In the genomic region with DNA sequence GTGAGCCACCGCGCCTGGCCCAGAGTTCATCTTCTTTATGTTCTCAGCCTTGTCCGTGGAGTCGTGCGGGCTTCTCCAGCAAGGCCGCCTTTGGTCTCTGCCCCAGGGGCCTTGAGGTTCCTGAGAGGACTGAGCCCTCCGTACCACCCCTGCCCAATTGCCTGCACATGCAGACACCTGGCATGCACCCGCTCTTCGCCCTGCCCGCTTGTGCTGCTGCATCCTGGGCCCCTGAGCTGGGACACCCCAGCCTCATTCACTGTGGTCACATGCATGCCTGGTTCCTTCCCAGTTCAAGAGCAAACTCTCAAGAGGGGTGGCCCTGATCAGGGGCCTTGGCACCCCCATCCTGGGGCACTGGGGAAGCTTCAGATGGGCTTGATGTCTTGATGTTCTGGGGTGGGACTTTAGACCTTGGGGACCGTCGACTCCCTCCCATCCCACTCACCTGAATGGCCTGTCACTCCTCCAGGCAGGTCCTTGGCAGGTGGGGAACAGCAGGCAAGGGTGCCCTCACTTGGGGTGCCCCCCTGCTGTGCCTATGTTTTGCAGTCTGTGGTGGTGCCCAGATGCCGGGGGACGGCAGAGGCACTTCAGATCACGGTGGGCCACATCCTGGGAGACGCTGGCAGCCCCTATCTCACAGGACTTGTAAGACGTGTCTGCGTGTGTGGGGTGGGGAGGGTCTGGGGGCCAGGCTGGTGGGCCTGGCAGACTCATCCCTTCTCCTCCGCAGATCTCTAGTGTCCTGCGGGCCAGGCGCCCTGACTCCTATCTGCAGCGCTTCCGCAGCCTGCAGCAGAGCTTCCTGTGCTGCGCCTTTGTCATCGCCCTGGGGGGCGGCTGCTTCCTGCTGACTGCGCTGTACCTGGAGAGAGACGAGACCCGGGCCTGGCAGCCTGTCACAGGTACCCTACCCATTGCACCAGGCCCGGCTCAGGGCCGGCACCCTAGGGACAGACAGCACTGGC, we compare ENCODE assay signal across 11 cellular contexts. TPM values are rescaled to one million over a fixed set of nuclear protein-coding genes. Genes with fewer than 3 reads are reported as not detected.
DNase-seq lines count a peak whose midpoint lies in the region; ATAC-seq and TF ChIP-seq lines count a peak whose summit lies in the region.
"Had no signal": no experiment of that assay in that cellular context is flagged by ENCODE, and none has a peak within 500 bp of the region (broad histone marks: within the 10 kb centered on the region; RNA-seq: fewer than 3 reads in every experiment).

No MANE protein-coding gene starts in this region.

- H2BK5ac ChIP-seq in H9 (ENCODE audit: insufficient read length, low read length), result no peak overlapping the region

- POLR2A ChIA-PET in CD4-positive, alpha-beta memory T cell (lab: Charles Lee; ENCODE audit: partially characterized antibody), result interaction anchor here (0.6 to 3.3 kb wide), 9 partner anchors 10 to 343 kb away, joined by 3 to 17 read pairs (median 4); partner anchors contain the start of genes CYB5D2, MYBBP1A, SPNS2 and ZZEF1
- POLR2A ChIA-PET in activated CD4-positive, alpha-beta memory T cell treated with anti-CD3 and anti-CD28 coated beads, Interleukin-2, amount 10 ng/mL, durations not matched to agents 7 days and 5 days (lab: Charles Lee), result interaction anchor here (0.7 to 1.4 kb wide), 5 partner anchors 14 to 68 kb away, joined by 3 to 6 read pairs (median 3); no protein-coding TSS in a partner anchor

- CTCF ChIA-PET in CD4-positive, alpha-beta memory T cell (lab: Charles Lee; ENCODE audit: partially characterized antibody), result no interaction called here
- CTCF ChIA-PET in activated CD4-positive, alpha-beta memory T cell treated with anti-CD3 and anti-CD28 coated beads, Interleukin-2, amount 10 ng/mL, durations not matched to agents 7 days and 5 days (lab: Charles Lee), result no interaction called here

- no peak overlapping the region for H3K4me2 ChIP-seq in H9 (ENCODE audit: insufficient read depth, insufficient read length, low read length)

- H3K14ac ChIP-seq in H9 (ENCODE audit: insufficient read depth, low read length), result no peak overlapping the region; the same call in 1 of the 2 replicates

- H3K79me1 ChIP-seq in H9 (ENCODE audit: insufficient read depth, low read depth, low read length, poor library complexity, severe bottlenecking), result no peaks in the 10 kb centered on the region

- no peaks in the 10 kb centered on the region for H3K79me2 ChIP-seq in H9 (ENCODE audit: insufficient read depth, low read length)

- H3K36me3 Mint-ChIP-seq in CD4-positive, alpha-beta memory T cell, result peaks cover 0 to 7% of the 10 kb centered on the region in 2 donors
- H3K36me3 Mint-ChIP-seq in activated CD4-positive, alpha-beta memory T cell treated with anti-CD3 and anti-CD28 coated beads, Interleukin-2, amount 10 ng/mL, durations not matched to agents 7 days and 5 days (ENCODE audit: low read depth), result peaks cover 5% of the 10 kb centered on the region
- H3K36me3 Mint-ChIP-seq in dendritic cell treated with granulocyte-macrophage colony-stimulating factor and Interleukin-4, amounts not matched to agents 40 ng/mL and 50 ng/mL, for 4 days (ENCODE audit: low read depth), result no peaks in the 10 kb centered on the region
- H3K36me3 Mint-ChIP-seq in H9 (ENCODE audit: insufficient read depth in 1 of 3, low read depth in 3 of 3), result no peaks in the 10 kb centered on the region

- peaks cover 51% of the 10 kb centered on the region for H3K4me1 ChIP-seq in CD4-positive, alpha-beta memory T cell (ENCODE audit: insufficient read depth, low read length)
- H3K4me1 ChIP-seq in H9 (ENCODE audit: insufficient read depth, low read length), result no peaks in the 10 kb centered on the region

- no peaks in the 10 kb centered on the region for H3K27me3 ChIP-seq in CD4-positive, alpha-beta memory T cell (ENCODE audit: insufficient read depth, low read length)
- no peaks in the 10 kb centered on the region for H3K27me3 ChIP-seq in H9 (ENCODE audit: insufficient read depth, low read length)

- no peak overlapping the region for H3K56ac ChIP-seq in H9 (ENCODE audit: insufficient read length, low read depth, low read length)

- no peak overlapping the region for H4K8ac ChIP-seq in H9 (replicated peaks; ENCODE audit: insufficient read length, low read depth, low read length)

- peak overlapping the region; percentile 48 for H3K27ac ChIP-seq in CD4-positive, alpha-beta memory T cell (ENCODE audit: low read depth, low read length)
- no peak overlapping the region for H3K27ac ChIP-seq in H9 (ENCODE audit: insufficient read length, low read depth, low read length)
- H3K27ac ChIP-seq: suprapubic skin had no signal

- H4K5ac ChIP-seq in H9 (ENCODE audit: insufficient read length, low read depth, low read length), result no peak overlapping the region

- H3K18ac ChIP-seq in H9 (ENCODE audit: insufficient read length, low read depth, low read length), result no peak overlapping the region

- H3K23me2 ChIP-seq in H9 (ENCODE audit: insufficient read length, low read depth, low read length, poor library complexity, severe bottlenecking), result no peaks in the 10 kb centered on the region

- no peak overlapping the region for H2BK20ac ChIP-seq in H9 (ENCODE audit: low read depth, low read length, poor library complexity, severe bottlenecking)

- H3T11ph ChIP-seq in H9 (ENCODE audit: low read length), result no peak overlapping the region

- ATAC-seq in HG03442 (IDR thresholded peaks at IDR 0.05; ENCODE audit: unreplicated experiment), result no peak

- no CpG with 5 or more reads among the region's 31 CpGs for WGBS in H9 (ENCODE audit: extremely low coverage, insufficient read length, low lambda C conversion rate)

- no peak overlapping the region for H3K23ac ChIP-seq in H9 (ENCODE audit: insufficient read length, low read depth, low read length)

- peaks cover 0 to 2% (median 0%) of the 10 kb centered on the region in 8 donors for H3K9me3 Mint-ChIP-seq in CD4-positive, alpha-beta memory T cell
- no peaks in the 10 kb centered on the region for H3K9me3 Mint-ChIP-seq in activated CD4-positive, alpha-beta memory T cell treated with anti-CD3 and anti-CD28 coated beads, Interleukin-2, amount 10 ng/mL, durations not matched to agents 7 days and 5 days
- no peaks in the 10 kb centered on the region for H3K9me3 Mint-ChIP-seq in dendritic cell treated with granulocyte-macrophage colony-stimulating factor and Interleukin-4, amounts not matched to agents 40 ng/mL and 50 ng/mL, for 4 days
- H3K9me3 Mint-ChIP-seq in H9, result no peaks in the 10 kb centered on the region; a peak in 1 of 5 replicates

- no peak overlapping the region for H4K91ac ChIP-seq in H9 (ENCODE audit: insufficient read length, low read depth, low read length)

- no peak for TF ChIP-seq CTCF in H9 (conservative IDR thresholded peaks at IDR 0.05)

- no peak overlapping the region for H2BK15ac ChIP-seq in H9 (ENCODE audit: low read depth, low read length)

- H2AK5ac ChIP-seq in H9 (ENCODE audit: insufficient read length, low read length), result no peak overlapping the region

- intact Hi-C loops in CD4-positive, alpha-beta memory T cell (cut with micrococcal nuclease), result no loop called here
- intact Hi-C loops in dendritic cell treated with granulocyte-macrophage colony-stimulating factor and Interleukin-4, amounts not matched to agents 40 ng/mL and 50 ng/mL, for 4 days (cut with micrococcal nuclease), result no loop called here

- H3K4me3 ChIP-seq in CD4-positive, alpha-beta memory T cell (ENCODE audit: low read length in 2 of 2), result peak overlapping the region; percentile 30 to 66
- H3K4me3 ChIP-seq: suprapubic skin had no signal

- no peaks in the 10 kb centered on the region for H3K27me3 Mint-ChIP-seq in CD4-positive, alpha-beta memory T cell
- no peaks in the 10 kb centered on the region for H3K27me3 Mint-ChIP-seq in activated CD4-positive, alpha-beta memory T cell treated with anti-CD3 and anti-CD28 coated beads, Interleukin-2, amount 10 ng/mL, durations not matched to agents 7 days and 5 days
- peaks cover 8% of the 10 kb centered on the region for H3K27me3 Mint-ChIP-seq in dendritic cell treated with granulocyte-macrophage colony-stimulating factor and Interleukin-4, amounts not matched to agents 40 ng/mL and 50 ng/mL, for 4 days
- peaks cover 5% of the 10 kb centered on the region for H3K27me3 Mint-ChIP-seq in H9 (ENCODE audit: low read depth)

- peaks cover 21 to 62% (median 41%) of the 10 kb centered on the region in 4 donors for H3K4me1 Mint-ChIP-seq in CD4-positive, alpha-beta memory T cell
- H3K4me1 Mint-ChIP-seq in activated CD4-positive, alpha-beta memory T cell treated with anti-CD3 and anti-CD28 coated beads, Interleukin-2, amount 10 ng/mL, durations not matched to agents 7 days and 5 days, result peaks cover 46% of the 10 kb centered on the region
- peaks cover 54% of the 10 kb centered on the region for H3K4me1 Mint-ChIP-seq in dendritic cell treated with granulocyte-macrophage colony-stimulating factor and Interleukin-4, amounts not matched to agents 40 ng/mL and 50 ng/mL, for 4 days (ENCODE audit: low read depth)
- peaks cover 11 to 17% of the 10 kb centered on the region in 2 experiments for H3K4me1 Mint-ChIP-seq in H9

- no peak overlapping the region for H2BK12ac ChIP-seq in H9 (ENCODE audit: insufficient read length, low read depth, low read length)

- peak overlapping the region; percentile 89 to 95 (median 91) for H3K4me3 Mint-ChIP-seq in CD4-positive, alpha-beta memory T cell
- peak overlapping the region; percentile 80 for H3K4me3 Mint-ChIP-seq in activated CD4-positive, alpha-beta memory T cell treated with anti-CD3 and anti-CD28 coated beads, Interleukin-2, amount 10 ng/mL, durations not matched to agents 7 days and 5 days
- no peak overlapping the region for H3K4me3 Mint-ChIP-seq in dendritic cell treated with granulocyte-macrophage colony-stimulating factor and Interleukin-4, amounts not matched to agents 40 ng/mL and 50 ng/mL, for 4 days
- H3K4me3 Mint-ChIP-seq in H9, result no peak overlapping the region

- H2BK120ac ChIP-seq in H9 (ENCODE audit: low read depth, low read length, poor library complexity, severe bottlenecking), result no peak overlapping the region

- no peaks in the 10 kb centered on the region for H4K20me1 ChIP-seq in H9 (ENCODE audit: control insufficient read depth, insufficient read depth, insufficient read length)

- no peak overlapping the region for H3K4ac ChIP-seq in H9 (ENCODE audit: low read depth, low read length)

- H3K36me3 ChIP-seq in CD4-positive, alpha-beta memory T cell (ENCODE audit: insufficient read depth, low read length), result no peaks in the 10 kb centered on the region
- H3K36me3 ChIP-seq: suprapubic skin had no signal

- no peak overlapping the region for H3K9ac ChIP-seq in H9 (ENCODE audit: extremely low read depth, insufficient read length, low read length)

- H2AFZ ChIP-seq in H9 (ENCODE audit: low read length), result no peak overlapping the region

- peak in 4 of 5 donors; percentile 41 to 49 (median 44) for DNase-seq in CD4-positive, alpha-beta memory T cell
- DNase-seq in activated CD4-positive, alpha-beta memory T cell treated with anti-CD3 and anti-CD28 coated beads, Interleukin-2, amount 10 ng/mL, durations not matched to agents 7 days and 5 days, result peak; percentile 64
- DNase-seq in stimulated activated CD4-positive, alpha-beta T cell treated with anti-CD3 and anti-CD28 coated beads, Interleukin-4, amount 100 ng/mL, for 24 hours, result peak; percentile 54
- DNase-seq in D341Med (ENCODE audit: low spot score), result no peak
- no peak for DNase-seq in kidney glomerular epithelial cell (lab: John Stamatoyannopoulos, UW)
- no peak for DNase-seq in H9
- DNase-seq: amniotic stem cell had no signal

- H3K9me3 ChIP-seq in CD4-positive, alpha-beta memory T cell (ENCODE audit: control insufficient read depth in 1 of 2, low read length in 2 of 2), result no peaks in the 10 kb centered on the region
- H3K9me3 ChIP-seq in H9 (ENCODE audit: control insufficient read depth, low read depth, low read length), result no peaks in the 10 kb centered on the region
- H3K9me3 ChIP-seq: suprapubic skin had no signal

- H3K27ac Mint-ChIP-seq in CD4-positive, alpha-beta memory T cell, result peak overlapping the region; percentile 77 to 96 (median 91)
- peak overlapping the region; percentile 69 for H3K27ac Mint-ChIP-seq in activated CD4-positive, alpha-beta memory T cell treated with anti-CD3 and anti-CD28 coated beads, Interleukin-2, amount 10 ng/mL, durations not matched to agents 7 days and 5 days
- peak overlapping the region; percentile 22 for H3K27ac Mint-ChIP-seq in dendritic cell treated with granulocyte-macrophage colony-stimulating factor and Interleukin-4, amounts not matched to agents 40 ng/mL and 50 ng/mL, for 4 days
- no peak overlapping the region for H3K27ac Mint-ChIP-seq in H9

RNA-seq across cellular contexts. Expression of gene SPNS2, which starts 12.7 kb away (rescaled TPM):
- total RNA-seq in CD4-positive, alpha-beta memory T cell, result under 1 TPM; 0.11 to 0.12 TPM
- under 1 TPM; 0.24 to 0.29 TPM for polyA plus RNA-seq in CD4-positive, alpha-beta memory T cell
- under 1 TPM; 0.15 to 0.60 TPM for total RNA-seq in activated CD4-positive, alpha-beta memory T cell treated with anti-CD3 and anti-CD28 coated beads, Interleukin-2, amount 10 ng/mL, durations not matched to agents 7 days and 5 days
- total RNA-seq in H9 (2021), result 0.33 and 0.77 TPM in 2 replicates
- polyA plus RNA-seq: BJ had no signal

RNA-seq across cellular contexts. Expression of gene SPNS3, which starts 52.2 kb away (rescaled TPM):
- 1 to 10 TPM; 1.6 to 2.0 TPM for total RNA-seq in CD4-positive, alpha-beta memory T cell
- 1 to 10 TPM; 4.8 to 5.9 TPM for polyA plus RNA-seq in CD4-positive, alpha-beta memory T cell
- 10 to 100 TPM; 14.1 to 14.2 TPM for total RNA-seq in activated CD4-positive, alpha-beta memory T cell treated with anti-CD3 and anti-CD28 coated beads, Interleukin-2, amount 10 ng/mL, durations not matched to agents 7 days and 5 days
- not detected in 2 replicates for total RNA-seq in H9 (2021)
- polyA plus RNA-seq: BJ had no signal

Comparison
In these comparisons a context has a peak if more than half of its experiments do, and no peak if none do; other contexts are left out.
1. DNase-seq: peak in CD4-positive, alpha-beta memory T cell (4 of 5), activated CD4-positive, alpha-beta memory T cell treated with anti-CD3 and anti-CD28 coated beads, Interleukin-2, amount 10 ng/mL, durations not matched to agents 7 days and 5 days (single experiment) and stimulated activated CD4-positive, alpha-beta T cell treated with anti-CD3 and anti-CD28 coated beads, Interleukin-4, amount 100 ng/mL, for 24 hours (single experiment); none in D341Med (single experiment), kidney glomerular epithelial cell (single experiment) and H9 (single experiment).
2. H3K27ac Mint-ChIP-seq: peak in CD4-positive, alpha-beta memory T cell (7 of 7), activated CD4-positive, alpha-beta memory T cell treated with anti-CD3 and anti-CD28 coated beads, Interleukin-2, amount 10 ng/mL, durations not matched to agents 7 days and 5 days (single experiment) and dendritic cell treated with granulocyte-macrophage colony-stimulating factor and Interleukin-4, amounts not matched to agents 40 ng/mL and 50 ng/mL, for 4 days (single experiment); none in H9 (0 of 3).
3. H3K4me3 Mint-ChIP-seq: peak in CD4-positive, alpha-beta memory T cell (8 of 8) and activated CD4-positive, alpha-beta memory T cell treated with anti-CD3 and anti-CD28 coated beads, Interleukin-2, amount 10 ng/mL, durations not matched to agents 7 days and 5 days (single experiment); none in dendritic cell treated with granulocyte-macrophage colony-stimulating factor and Interleukin-4, amounts not matched to agents 40 ng/mL and 50 ng/mL, for 4 days (single experiment) and H9 (0 of 2).
4. RNA of gene SPNS3, which starts 52.2 kb away (total RNA-seq): 14.1 to 14.2 TPM in activated CD4-positive, alpha-beta memory T cell treated with anti-CD3 and anti-CD28 coated beads, Interleukin-2, amount 10 ng/mL, durations not matched to agents 7 days and 5 days; 1.6 to 2.0 TPM in CD4-positive, alpha-beta memory T cell and not detected in H9; every median in the first group is over 4 times any median in the second.